In the genomic region with DNA sequence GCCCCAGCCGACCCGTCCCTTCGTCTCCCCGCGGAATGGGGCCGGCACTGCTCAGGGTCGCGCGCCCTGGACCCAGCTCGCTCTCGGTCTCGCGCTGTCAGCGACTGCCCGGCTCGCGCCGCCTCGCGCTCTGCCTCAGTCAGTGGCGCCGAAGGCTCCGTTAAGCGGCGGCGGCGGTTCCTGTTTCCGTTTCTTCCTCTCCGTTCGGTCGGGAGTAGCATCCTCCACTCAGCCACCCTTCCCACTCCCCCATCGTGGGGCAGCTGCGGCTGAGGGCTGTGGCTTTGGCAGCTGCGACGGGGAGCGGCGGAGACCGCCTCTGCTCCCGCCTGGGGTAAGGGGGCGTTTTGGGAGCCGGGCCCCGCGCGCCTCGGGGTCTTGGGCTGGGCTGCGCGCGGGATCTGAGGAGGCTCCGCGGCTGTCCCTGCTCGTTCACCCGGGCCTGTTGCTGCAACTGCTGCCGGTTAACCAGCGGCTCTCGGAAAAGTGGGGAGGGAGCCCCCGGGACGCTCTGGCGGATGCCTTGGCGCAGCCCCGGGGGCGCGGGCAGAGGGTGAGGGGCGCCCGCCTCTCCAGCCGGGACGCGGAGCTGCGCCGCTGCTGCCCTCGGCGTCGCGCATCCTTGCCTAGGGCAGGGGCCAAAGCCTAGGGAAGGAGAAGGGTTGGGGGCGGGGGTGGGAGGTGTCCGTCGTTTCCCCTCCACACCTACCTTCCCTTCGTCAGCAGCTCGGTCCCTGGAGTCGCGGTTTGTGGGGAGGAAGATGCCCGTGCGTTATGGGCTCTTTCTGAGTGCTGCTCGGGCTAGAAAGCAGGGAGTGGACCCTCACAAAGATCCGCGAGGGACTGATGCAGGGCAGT, we compare ENCODE assay signal across 1 cellular context.
TF ChIP-seq lines count a peak whose summit lies in the region.

No MANE protein-coding gene starts in this region.

TF ChIP-seq in SK-N-SH treated with all-trans-retinoic acid at 6 μM for 48 hours, 23 proteins besides CTCF, POLR2A, EP300 and RAD21 (continued from another document):
- TF ChIP-seq, protein P1, sequence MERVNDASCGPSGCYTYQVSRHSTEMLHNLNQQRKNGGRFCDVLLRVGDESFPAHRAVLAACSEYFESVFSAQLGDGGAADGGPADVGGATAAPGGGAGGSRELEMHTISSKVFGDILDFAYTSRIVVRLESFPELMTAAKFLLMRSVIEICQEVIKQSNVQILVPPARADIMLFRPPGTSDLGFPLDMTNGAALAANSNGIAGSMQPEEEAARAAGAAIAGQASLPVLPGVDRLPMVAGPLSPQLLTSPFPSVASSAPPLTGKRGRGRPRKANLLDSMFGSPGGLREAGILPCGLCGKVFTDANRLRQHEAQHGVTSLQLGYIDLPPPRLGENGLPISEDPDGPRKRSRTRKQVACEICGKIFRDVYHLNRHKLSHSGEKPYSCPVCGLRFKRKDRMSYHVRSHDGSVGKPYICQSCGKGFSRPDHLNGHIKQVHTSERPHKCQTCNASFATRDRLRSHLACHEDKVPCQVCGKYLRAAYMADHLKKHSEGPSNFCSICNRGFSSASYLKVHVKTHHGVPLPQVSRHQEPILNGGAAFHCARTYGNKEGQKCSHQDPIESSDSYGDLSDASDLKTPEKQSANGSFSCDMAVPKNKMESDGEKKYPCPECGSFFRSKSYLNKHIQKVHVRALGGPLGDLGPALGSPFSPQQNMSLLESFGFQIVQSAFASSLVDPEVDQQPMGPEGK (CRISPR knock-in tag; IDR thresholded peaks at IDR 0.05; ENCODE audit: borderline replicate concordance): no peak
- TF ChIP-seq GLIS3 (CRISPR knock-in tag; IDR thresholded peaks at IDR 0.05): no peak
- no peak for TF ChIP-seq ZNF8 (CRISPR knock-in tag; IDR thresholded peaks at IDR 0.05)
- TF ChIP-seq, protein P2, sequence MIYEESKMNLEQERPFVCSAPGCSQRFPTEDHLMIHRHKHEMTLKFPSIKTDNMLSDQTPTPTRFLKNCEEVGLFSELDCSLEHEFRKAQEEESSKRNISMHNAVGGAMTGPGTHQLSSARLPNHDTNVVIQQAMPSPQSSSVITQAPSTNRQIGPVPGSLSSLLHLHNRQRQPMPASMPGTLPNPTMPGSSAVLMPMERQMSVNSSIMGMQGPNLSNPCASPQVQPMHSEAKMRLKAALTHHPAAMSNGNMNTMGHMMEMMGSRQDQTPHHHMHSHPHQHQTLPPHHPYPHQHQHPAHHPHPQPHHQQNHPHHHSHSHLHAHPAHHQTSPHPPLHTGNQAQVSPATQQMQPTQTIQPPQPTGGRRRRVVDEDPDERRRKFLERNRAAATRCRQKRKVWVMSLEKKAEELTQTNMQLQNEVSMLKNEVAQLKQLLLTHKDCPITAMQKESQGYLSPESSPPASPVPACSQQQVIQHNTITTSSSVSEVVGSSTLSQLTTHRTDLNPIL (CRISPR knock-in tag; IDR thresholded peaks at IDR 0.05; ENCODE audit: low read depth): no peak
- TF ChIP-seq OSR1 (CRISPR knock-in tag; IDR thresholded peaks at IDR 0.05): no peak
